ENCODE assay signal across 25 cellular contexts in the genomic region with DNA sequence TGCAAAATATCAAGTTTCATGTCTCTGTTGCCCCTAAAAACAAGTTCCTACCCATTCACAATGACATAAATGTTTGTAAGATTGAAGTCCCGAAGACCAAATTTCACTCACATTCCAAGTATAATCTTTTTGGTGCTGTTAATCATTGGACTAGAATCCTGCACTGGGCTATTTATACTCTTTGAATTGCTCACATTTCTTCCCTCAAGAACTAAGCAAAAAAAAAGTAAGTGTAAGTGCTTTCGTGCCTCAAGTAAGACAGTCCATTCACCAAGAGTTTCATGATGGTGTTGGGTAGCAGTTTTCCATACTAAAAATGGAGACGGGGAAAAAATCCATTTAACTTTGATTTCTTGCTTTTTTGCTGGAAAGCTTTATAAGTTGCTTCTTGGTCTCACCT.
DNase-seq lines count a peak whose midpoint lies in the region; ATAC-seq lines count a peak whose summit lies in the region.
"Had no signal": no experiment of that assay in that cellular context is flagged by ENCODE, and none has a peak within 500 bp of the region (broad histone marks: within the 10 kb centered on the region; RNA-seq: fewer than 3 reads in every experiment).

No MANE protein-coding gene starts in this region.

- no peak overlapping the region for H3K9ac ChIP-seq in adipocyte (ENCODE audit: low read length)

- peaks cover 8% of the 10 kb centered on the region for H3K9me3 Mint-ChIP-seq in stimulated activated naive CD8-positive, alpha-beta T cell treated with anti-CD3 and anti-CD28 coated beads, Interleukin-15, Interleukin-2, amounts not matched to agents 100 ng/mL and 50 ng/mL, for 24 hours
- H3K9me3 Mint-ChIP-seq in naive B cell, result no peaks in the 10 kb centered on the region
- H3K9me3 Mint-ChIP-seq: activated T-cell treated with anti-CD3 and anti-CD28 coated beads, Interleukin-2, amount 50 U/mL, for 4 hours; mesothelial cell of epicardium had no signal

- in situ Hi-C loops in ACHN (cut with HindIII; ENCODE audit: low pct_ligation_motif_present, low pct_unique_long_range_greater_than_20kb, low sequenced_read_pairs), result no loop called here

- H3K4me3 ChIP-seq in adipocyte (ENCODE audit: low read length), result no peak overlapping the region
- H3K4me3 ChIP-seq: pancreas, right atrium auricular region, SK-N-MC, vagina had no signal

- no peaks in the 10 kb centered on the region for H3K27me3 ChIP-seq in adipocyte (replicated peaks; ENCODE audit: control insufficient read depth, insufficient read depth, low read length)
- H3K27me3 ChIP-seq: BE2C, pancreas, right atrium auricular region, vagina had no signal

- H3K27me3 Mint-ChIP-seq in stimulated activated naive CD8-positive, alpha-beta T cell treated with anti-CD3 and anti-CD28 coated beads, Interleukin-15, Interleukin-2, amounts not matched to agents 100 ng/mL and 50 ng/mL, for 24 hours, result peaks cover 5% of the 10 kb centered on the region
- no peaks in the 10 kb centered on the region for H3K27me3 Mint-ChIP-seq in naive B cell

- no peak overlapping the region for H3K27ac Mint-ChIP-seq in stimulated activated naive CD8-positive, alpha-beta T cell treated with anti-CD3 and anti-CD28 coated beads, Interleukin-15, Interleukin-2, amounts not matched to agents 100 ng/mL and 50 ng/mL, for 24 hours
- peak overlapping the region in 2 of 6 donors; percentile 90 to 93 for H3K27ac Mint-ChIP-seq in naive B cell
- H3K27ac Mint-ChIP-seq: activated CD4-positive, alpha-beta T cell treated with anti-CD3 and anti-CD28 coated beads, Interleukin-2, amount 10 ng/mL, durations not matched to agents 24 days and 14 days; mesothelial cell of epicardium had no signal

- no peak for ATAC-seq in stimulated activated naive CD8-positive, alpha-beta T cell treated with anti-CD3 and anti-CD28 coated beads, Interleukin-15, Interleukin-2, amounts not matched to agents 100 U/mL and 50 U/mL, for 24 hours
- no peak for ATAC-seq in naive B cell (ENCODE audit: low read depth in 2 of 2)
- no peak for ATAC-seq in GM18517 (IDR thresholded peaks at IDR 0.05; ENCODE audit: unreplicated experiment)
- ATAC-seq in GM18511 (IDR thresholded peaks at IDR 0.05; ENCODE audit: unreplicated experiment), result no peak
- ATAC-seq: pancreas had no signal

- H3K4me1 Mint-ChIP-seq in stimulated activated naive CD8-positive, alpha-beta T cell treated with anti-CD3 and anti-CD28 coated beads, Interleukin-15, Interleukin-2, amounts not matched to agents 100 ng/mL and 50 ng/mL, for 24 hours (ENCODE audit: low read depth), result peaks cover 39% of the 10 kb centered on the region
- H3K4me1 Mint-ChIP-seq in naive B cell, result peaks cover 67 to 78% (median 76%) of the 10 kb centered on the region in 3 donors
- H3K4me1 Mint-ChIP-seq: mesothelial cell of epicardium had no signal

- no peaks in the 10 kb centered on the region for H3K36me3 Mint-ChIP-seq in stimulated activated naive CD8-positive, alpha-beta T cell treated with anti-CD3 and anti-CD28 coated beads, Interleukin-15, Interleukin-2, amounts not matched to agents 100 ng/mL and 50 ng/mL, for 24 hours (ENCODE audit: low read depth)
- peaks cover 4 to 8% of the 10 kb centered on the region in 2 donors for H3K36me3 Mint-ChIP-seq in naive B cell
- H3K36me3 Mint-ChIP-seq: mesothelial cell of epicardium had no signal

- peaks cover 19% of the 10 kb centered on the region for H3K4me1 ChIP-seq in adipocyte (ENCODE audit: control insufficient read depth, insufficient read depth, low read length)
- H3K4me1 ChIP-seq: BE2C, pancreas had no signal

- DNase-seq in stimulated activated naive CD8-positive, alpha-beta T cell treated with anti-CD3 and anti-CD28 coated beads, Interleukin-15, Interleukin-2, amounts not matched to agents 100 U/mL and 50 U/mL, for 24 hours, result no peak
- DNase-seq in adipocyte (ENCODE audit: low read depth) (peak; percentile 36), naive B cell (no peak), ACHN (no peak), pons (ENCODE audit: low spot score) (no peak)
- DNase-seq: activated CD4-positive, alpha-beta T cell treated with anti-CD3 and anti-CD28 coated beads, Interleukin-2, amount 10 ng/mL, durations not matched to agents 24 days and 14 days; activated naive CD4-positive, alpha-beta T cell; activated T-cell treated with anti-CD3 and anti-CD28 coated beads, Interleukin-2, amount 50 U/mL, for 4 hours; BE2C; COR-L47; DMS79 treated with DMSO at 0.1 percent for 48 hours; kidney; NCI-H1436; NCI-H2081 treated with DMSO at 0.1 percent for 48 hours; NCI-H82; pancreas; stimulated activated CD4-positive, alpha-beta T cell treated with anti-CD3 and anti-CD28 coated beads, Interleukin-4, amount 100 ng/mL, for 1 hour had no signal

- H3K9me3 ChIP-seq in adipocyte (ENCODE audit: control insufficient read depth, low read length), result no peaks in the 10 kb centered on the region
- H3K9me3 ChIP-seq: BE2C, pancreas, right atrium auricular region, vagina had no signal

- H3K36me3 ChIP-seq in adipocyte (ENCODE audit: control insufficient read depth, insufficient read depth, low read length, severe bottlenecking), result peaks cover 10% of the 10 kb centered on the region
- H3K36me3 ChIP-seq: BE2C, pancreas, right atrium auricular region, vagina had no signal

- H3K4me3 Mint-ChIP-seq in stimulated activated naive CD8-positive, alpha-beta T cell treated with anti-CD3 and anti-CD28 coated beads, Interleukin-15, Interleukin-2, amounts not matched to agents 100 ng/mL and 50 ng/mL, for 24 hours, result peak overlapping the region; percentile 6
- H3K4me3 Mint-ChIP-seq in naive B cell, result peak overlapping the region in 6 of 8 donors; percentile 17 to 64 (median 56)
- H3K4me3 Mint-ChIP-seq: activated CD4-positive, alpha-beta T cell treated with anti-CD3 and anti-CD28 coated beads, Interleukin-2, amount 10 ng/mL, durations not matched to agents 24 days and 14 days; activated T-cell treated with anti-CD3 and anti-CD28 coated beads, Interleukin-2, amount 50 U/mL, for 4 hours; mesothelial cell of epicardium; nephron had no signal
